ENCODE assay signal across 8 cellular contexts in genomic region chr19:16247353-16248182, GRCh38. TPM values are rescaled to one million over a fixed set of nuclear protein-coding genes. Genes with fewer than 3 reads are reported as not detected.
DNase-seq lines count a peak whose midpoint lies in the region; ATAC-seq and TF ChIP-seq lines count a peak whose summit lies in the region.

No MANE protein-coding gene starts in this region.

- H3K4me3 Mint-ChIP-seq in Calu3 (ENCODE audit: low read depth, unreplicated experiment) = no peak overlapping the region
- peak overlapping the region in 3 of 4 donors; percentile 52 to 83 (median 74) for H3K4me3 Mint-ChIP-seq in IgD-negative memory B cell
- H3K4me3 Mint-ChIP-seq in activated T-helper 1 cell treated with anti-CD3 and anti-CD28 coated beads, Interleukin-12 subunit alpha, Interleukin-12 subunit beta, Interleukin-2, Interleukin-4 antibody, amounts not matched to agents 30 ng/mL and 10 ng/mL and 1 ng/mL, durations not matched to agents 14 hours and 24 hours and 36 hours = no peak overlapping the region
- no peak overlapping the region for H3K4me3 Mint-ChIP-seq in nephron

- TF ChIP-seq CTCF in Calu3 (IDR thresholded peaks at IDR 0.05; ENCODE audit: unreplicated experiment) (peak; percentile 88), nephron (IDR thresholded peaks at IDR 0.05; ENCODE audit: unreplicated experiment in 3 of 3) (peak; percentile 87 to 93 (median 88))

- H3K27ac Mint-ChIP-seq in Calu3 (ENCODE audit: unreplicated experiment) (no peak overlapping the region), IgD-negative memory B cell (peak overlapping the region; percentile 59 to 92 (median 74)), nephron (peak overlapping the region in 1 of 3 experiments; percentile 10)
- no peak overlapping the region for H3K27ac Mint-ChIP-seq in activated T-helper 1 cell treated with anti-CD3 and anti-CD28 coated beads, Interleukin-12 subunit alpha, Interleukin-12 subunit beta, Interleukin-2, Interleukin-4 antibody, amounts not matched to agents 30 ng/mL and 10 ng/mL and 1 ng/mL, durations not matched to agents 14 hours and 24 hours and 36 hours

- CTCF ChIA-PET in Calu3 (lab: Charles Lee) = interaction anchor here (0.6 to 0.9 kb wide), 7 partner anchors 21 to 1290 kb away, joined by 3 to 10 read pairs (median 5); no protein-coding TSS in a partner anchor

- intact Hi-C loops in Calu3 (cut with micrococcal nuclease; ENCODE audit: unreplicated experiment) = loop anchor here (2.0 kb wide), 1 partner anchor 135 kb away; no protein-coding TSS in a partner anchor
- intact Hi-C loops in activated T-helper 1 cell treated with anti-CD3 and anti-CD28 coated beads, Interleukin-12 subunit alpha, Interleukin-12 subunit beta, Interleukin-2, Interleukin-4 antibody, amounts not matched to agents 30 ng/mL and 10 ng/mL and 1 ng/mL, durations not matched to agents 14 hours and 24 hours and 36 hours (cut with micrococcal nuclease) = loop anchor here (1.0 to 5.0 kb wide), 3 partner anchors 35 to 170 kb away; no protein-coding TSS in a partner anchor

- ATAC-seq in GM19324 (IDR thresholded peaks at IDR 0.05; ENCODE audit: low FRiP score, unreplicated experiment) = no peak

- no peaks in the 10 kb centered on the region for H3K36me3 Mint-ChIP-seq in Calu3 (ENCODE audit: insufficient read depth, unreplicated experiment)
- no peaks in the 10 kb centered on the region for H3K36me3 Mint-ChIP-seq in IgD-negative memory B cell
- H3K36me3 Mint-ChIP-seq in activated T-helper 1 cell treated with anti-CD3 and anti-CD28 coated beads, Interleukin-12 subunit alpha, Interleukin-12 subunit beta, Interleukin-2, Interleukin-4 antibody, amounts not matched to agents 30 ng/mL and 10 ng/mL and 1 ng/mL, durations not matched to agents 14 hours and 24 hours and 36 hours (ENCODE audit: low read depth) = peaks cover 6% of the 10 kb centered on the region
- H3K36me3 Mint-ChIP-seq in nephron (ENCODE audit: low read depth) = no peaks in the 10 kb centered on the region

- DNase-seq in Calu3 (peak; percentile 88), RPMI7951 (ENCODE audit: low read depth) (peak; percentile 70), fibroblast of gingiva (ENCODE audit: low read depth) (peak; percentile 55)
- DNase-seq in activated T-helper 1 cell treated with anti-CD3 and anti-CD28 coated beads, Interleukin-12 subunit alpha, Interleukin-12 subunit beta, Interleukin-2, Interleukin-4 antibody, amounts not matched to agents 30 ng/mL and 10 ng/mL and 1 ng/mL, durations not matched to agents 14 hours and 24 hours and 36 hours (ENCODE audit: low spot score) = peak; percentile 68
- DNase-seq in stimulated activated naive CD4-positive, alpha-beta T cell (lab: John Stamatoyannopoulos, UW) = peak; percentile 31 to 83 (median 76)

- H3K9me3 Mint-ChIP-seq in Calu3 (ENCODE audit: low read depth, unreplicated experiment) = no peaks in the 10 kb centered on the region
- H3K9me3 Mint-ChIP-seq in IgD-negative memory B cell = no peaks in the 10 kb centered on the region
- H3K9me3 Mint-ChIP-seq in activated T-helper 1 cell treated with anti-CD3 and anti-CD28 coated beads, Interleukin-12 subunit alpha, Interleukin-12 subunit beta, Interleukin-2, Interleukin-4 antibody, amounts not matched to agents 30 ng/mL and 10 ng/mL and 1 ng/mL, durations not matched to agents 14 hours and 24 hours and 36 hours = no peaks in the 10 kb centered on the region
- no peaks in the 10 kb centered on the region for H3K9me3 Mint-ChIP-seq in nephron

- no TSS peak for BruUV-seq in Calu3 (replicated peaks; lab: Mats Ljungman, UMichigan)

- H3K27me3 Mint-ChIP-seq in Calu3 (ENCODE audit: unreplicated experiment) = peaks cover 13% of the 10 kb centered on the region
- H3K27me3 Mint-ChIP-seq in IgD-negative memory B cell = no peaks in the 10 kb centered on the region
- H3K27me3 Mint-ChIP-seq in activated T-helper 1 cell treated with anti-CD3 and anti-CD28 coated beads, Interleukin-12 subunit alpha, Interleukin-12 subunit beta, Interleukin-2, Interleukin-4 antibody, amounts not matched to agents 30 ng/mL and 10 ng/mL and 1 ng/mL, durations not matched to agents 14 hours and 24 hours and 36 hours (ENCODE audit: insufficient read depth) = peaks cover 8% of the 10 kb centered on the region
- H3K27me3 Mint-ChIP-seq in nephron (ENCODE audit: low read depth) = peaks cover 7% of the 10 kb centered on the region

- no peaks in the 10 kb centered on the region for H3K4me1 Mint-ChIP-seq in Calu3 (ENCODE audit: low read depth, unreplicated experiment)
- peaks cover 13 to 26% (median 21%) of the 10 kb centered on the region in 3 donors for H3K4me1 Mint-ChIP-seq in IgD-negative memory B cell
- H3K4me1 Mint-ChIP-seq in activated T-helper 1 cell treated with anti-CD3 and anti-CD28 coated beads, Interleukin-12 subunit alpha, Interleukin-12 subunit beta, Interleukin-2, Interleukin-4 antibody, amounts not matched to agents 30 ng/mL and 10 ng/mL and 1 ng/mL, durations not matched to agents 14 hours and 24 hours and 36 hours (ENCODE audit: low read depth) = peaks cover 20% of the 10 kb centered on the region
- peaks cover 11% of the 10 kb centered on the region for H3K4me1 Mint-ChIP-seq in nephron

RNA-seq across cellular contexts. Expression of gene AP1M1, which starts 49.9 kb away (rescaled TPM):
- total RNA-seq in Calu3 (2022) = 28.7 and 31.5 TPM in 2 replicates
- 130 TPM for polyA plus RNA-seq in IgD-negative memory B cell
- 134 and 138 TPM in 2 replicates for total RNA-seq in RPMI7951 (2014; rRNA removed; shearing (Covaris generic))
- 116 and 117 TPM in 2 replicates for total RNA-seq in activated T-helper 1 cell treated with anti-CD3 and anti-CD28 coated beads, Interleukin-12 subunit alpha, Interleukin-12 subunit beta, Interleukin-2, Interleukin-4 antibody, amounts not matched to agents 30 ng/mL and 10 ng/mL and 1 ng/mL, durations not matched to agents 14 hours and 24 hours and 36 hours

Comparison
In these comparisons a context has a peak if more than half of its experiments do, and no peak if none do; other contexts are left out.
1. H3K27ac Mint-ChIP-seq: peak in IgD-negative memory B cell (3 of 3); none in Calu3 (single experiment) and activated T-helper 1 cell treated with anti-CD3 and anti-CD28 coated beads, Interleukin-12 subunit alpha, Interleukin-12 subunit beta, Interleukin-2, Interleukin-4 antibody, amounts not matched to agents 30 ng/mL and 10 ng/mL and 1 ng/mL, durations not matched to agents 14 hours and 24 hours and 36 hours (single experiment).
2. H3K4me3 Mint-ChIP-seq: peak in IgD-negative memory B cell (3 of 4); none in Calu3 (single experiment), activated T-helper 1 cell treated with anti-CD3 and anti-CD28 coated beads, Interleukin-12 subunit alpha, Interleukin-12 subunit beta, Interleukin-2, Interleukin-4 antibody, amounts not matched to agents 30 ng/mL and 10 ng/mL and 1 ng/mL, durations not matched to agents 14 hours and 24 hours and 36 hours (single experiment) and nephron (0 of 3).
3. Peak in every context shown above with its lines, with median percentiles within 50 percentile points of each other: DNase-seq.